Comparison of ENCODE assay signal across 1 cellular context in genomic region chr9:126842220-126842842, GRCh38.
TF ChIP-seq lines count a peak whose summit lies in the region.

No MANE protein-coding gene starts in this region.

TF ChIP-seq in K562, 482 proteins besides CTCF, POLR2A, EP300 and RAD21 (continued from another document and continues in another):
- TF ChIP-seq ZNF449 (CRISPR knock-in tag; IDR thresholded peaks at IDR 0.05) (peak; percentile 41; the same call in 1 of the 2 replicates), NFYB (IDR thresholded peaks at IDR 0.05; ENCODE audit: extremely low read depth, insufficient read length) (no peak), SMAD4 (CRISPR knock-in tag; conservative IDR thresholded peaks at IDR 0.05) (0 out of 2 replicates have a peak, but pooled peaks have one; percentile 42), ZNF766 (CRISPR knock-in tag; conservative IDR thresholded peaks at IDR 0.05) (peak; percentile 84), HDAC8 (tag; IDR thresholded peaks at IDR 0.05) (0 out of 2 replicates have a peak, but pooled peaks have one; percentile 31), MGA (IDR thresholded peaks at IDR 0.05) (peak; percentile 70), FIP1L1 (IDR thresholded peaks at IDR 0.05; ENCODE audit: low read depth, low read length, poor library complexity, severe bottlenecking) (no peak), ZNF41 (CRISPR knock-in tag; conservative IDR thresholded peaks at IDR 0.05) (peak; percentile 41; the same call in 1 of the 2 replicates), BHLHE40 (IDR thresholded peaks at IDR 0.05; ENCODE audit: low read length) (peak; percentile 70), RCOR1 (IDR thresholded peaks at IDR 0.05; ENCODE audit: borderline replicate concordance in 1 of 2, low read depth in 2 of 2, low read length in 2 of 2) (peak in 1 of 2 experiments; percentile 12; a peak in 1 of 4 replicates), ATF1 (CRISPR knock-in tag; IDR thresholded peaks at IDR 0.05) (no peak), ATF1 (tag; IDR thresholded peaks at IDR 0.05) (0 out of 2 replicates have a peak, but pooled peaks have one; percentile 13), ZNF124 (CRISPR knock-in tag; IDR thresholded peaks at IDR 0.05) (no peak), ZNF592 (IDR thresholded peaks at IDR 0.05) (peak; percentile 57; the same call in 1 of the 2 replicates), CBFA2T3 (IDR thresholded peaks at IDR 0.05) (peak; percentile 73), CBFA2T2 (conservative IDR thresholded peaks at IDR 0.05) (peak; percentile 47; the same call in 1 of the 2 replicates), TAL1 (IDR thresholded peaks at IDR 0.05) (peak; percentile 25; the same call in 1 of the 2 replicates), L3MBTL2 (IDR thresholded peaks at IDR 0.05) (peak; percentile 58), PBX2 (CRISPR knock-in tag; IDR thresholded peaks at IDR 0.05; ENCODE audit: low read depth) (no peak), PBX2 (tag; conservative IDR thresholded peaks at IDR 0.05; ENCODE audit: low read depth) (no peak), ZNF740 (CRISPR knock-in tag; IDR thresholded peaks at IDR 0.05) (no peak), ZNF740 (tag; IDR thresholded peaks at IDR 0.05) (0 out of 4 replicates have a peak, but pooled peaks of 1 of the 2 experiments have one; percentile 23), ZBTB9 (CRISPR knock-in tag; IDR thresholded peaks at IDR 0.05) (peak; percentile 78), REST (CRISPR knock-in tag; IDR thresholded peaks at IDR 0.05; ENCODE audit: low read depth) (peak; percentile 11; the same call in 1 of the 2 replicates), ZFX (CRISPR knock-in tag; IDR thresholded peaks at IDR 0.05) (peak; percentile 49), MCM2 (IDR thresholded peaks at IDR 0.05; ENCODE audit: low read depth) (no peak), ARID1B (IDR thresholded peaks at IDR 0.05) (0 out of 2 replicates have a peak, but pooled peaks have one; percentile 13), FOXJ2 (tag; IDR thresholded peaks at IDR 0.05) (no peak), CTBP1 (IDR thresholded peaks at IDR 0.05; ENCODE audit: borderline replicate concordance) (peak; percentile 32; the same call in 1 of the 2 replicates)
